24 cellular contexts compared by ENCODE assay signal in genomic region chr21:30116474-30116873, GRCh38. TPM values are rescaled to one million over a fixed set of nuclear protein-coding genes. Genes with fewer than 3 reads are reported as not detected.
DNase-seq lines count a peak whose midpoint lies in the region; ATAC-seq, FAIRE-seq and TF ChIP-seq lines count a peak whose summit lies in the region.
"Had no signal": no experiment of that assay in that cellular context is flagged by ENCODE, and none has a peak within 500 bp of the region (broad histone marks: within the 10 kb centered on the region; RNA-seq: fewer than 3 reads in every experiment).

No MANE protein-coding gene starts in this region.

- ATAC-seq in HepG2 = no peak
- no peak for ATAC-seq in right lobe of liver
- peak; percentile 52 for ATAC-seq in esophagus mucosa
- ATAC-seq: GM23338 had no signal

- in situ Hi-C loops in HepG2 (cut with HindIII; ENCODE audit: extremely low pct_ligation_motif_present, low pct_unique_long_range_greater_than_20kb) = no loop called here

- TF ChIP-seq RAD21 in HepG2 (CRISPR knock-in tag; IDR thresholded peaks at IDR 0.05) = no peak

- TF ChIP-seq POLR2A in HepG2 (IDR thresholded peaks at IDR 0.05; ENCODE audit: insufficient read depth in 1 of 2, low read depth in 2 of 2, low read length in 2 of 2) = no peak
- TF ChIP-seq POLR2A in right lobe of liver (IDR thresholded peaks at IDR 0.05) = no peak

- POLR2A ChIA-PET in HepG2 (lab: Yijun Ruan, JAX) = no interaction called here

- no peak overlapping the region for H3K9ac ChIP-seq in HepG2 (ENCODE audit: insufficient read depth, low read depth, low read length)

- H3K4me2 ChIP-seq in HepG2 (ENCODE audit: low read depth, low read length) = no peak overlapping the region
- H3K4me2 ChIP-seq: GM23338 had no signal

- H3K36me3 ChIP-seq in HepG2 (replicated peaks in 1 of 2; ENCODE audit: control insufficient read depth in 1 of 2, insufficient read depth in 2 of 2, low read length in 2 of 2) (no peaks in the 10 kb centered on the region), right lobe of liver (no peaks in the 10 kb centered on the region), bronchial epithelial cell (ENCODE audit: control insufficient read depth, insufficient read depth, low read length) (no peaks in the 10 kb centered on the region)
- H3K36me3 ChIP-seq: HAP-1 had no signal

- H3K4me1 ChIP-seq in HepG2 (ENCODE audit: insufficient read depth, low read length) (no peaks in the 10 kb centered on the region), right lobe of liver (no peaks in the 10 kb centered on the region)
- H3K4me1 ChIP-seq: HAP-1 had no signal

- TF ChIP-seq EP300 in HepG2 (IDR thresholded peaks at IDR 0.05; ENCODE audit: low read depth in 2 of 2, low read length in 2 of 2) (no peak), HepG2 (CRISPR knock-in tag; IDR thresholded peaks at IDR 0.05; ENCODE audit: borderline replicate concordance) (no peak)

- no TSS peak for BruUV-seq in HepG2 (replicated peaks; lab: Mats Ljungman, UMichigan)

- FAIRE-seq in HepG2 (lab: Jason Lieb, UNC) = no peak
- FAIRE-seq in bronchial epithelial cell (lab: Jason Lieb, UNC) = no peak
- FAIRE-seq: GM12891, GM18507, H54 had no signal

- intact Hi-C loops in HepG2 (cut with micrococcal nuclease; ENCODE audit: unreplicated experiment) (no loop called here), right lobe of liver (cut with DNase I) (no loop called here)

- H3K4me3 ChIP-seq in HepG2 (replicated peaks in 1 of 3; ENCODE audit: insufficient read depth in 1 of 3, low read depth in 2 of 3, low read length in 3 of 3) (no peak overlapping the region), right lobe of liver (no peak overlapping the region), bronchial epithelial cell (ENCODE audit: low read depth, low read length) (no peak overlapping the region)
- H3K4me3 ChIP-seq: GM23338, HAP-1 had no signal

- CTCF ChIA-PET in HepG2 (lab: Yijun Ruan, JAX; ENCODE audit: low intra/inter-chr PET ratio, low total read pairs) = no interaction called here

- TF ChIP-seq CTCF in HepG2 (CRISPR knock-in tag; IDR thresholded peaks at IDR 0.05) (no peak), right lobe of liver (IDR thresholded peaks at IDR 0.05) (no peak), bronchial epithelial cell (IDR thresholded peaks at IDR 0.05; ENCODE audit: insufficient read depth, low read length, severe bottlenecking) (no peak)

- H3K9me3 ChIP-seq in HepG2 (ENCODE audit: low read length) (peaks cover 93% of the 10 kb centered on the region), right lobe of liver (no peaks in the 10 kb centered on the region)
- H3K9me3 ChIP-seq: HAP-1 had no signal

- H3K79me2 ChIP-seq in HepG2 (ENCODE audit: insufficient read depth, low read length) = no peaks in the 10 kb centered on the region

- 3% methylated on average over 3 of the region's 3 CpGs for WGBS in HepG2 (ENCODE audit: low lambda C conversion rate)
- WGBS in right lobe of liver (ENCODE audit: insufficient coverage, low coverage, low lambda C conversion rate, missing lambda C conversion rate) = 45% methylated on average over 3 of the region's 3 CpGs

- no peak for DNase-seq in HepG2 (ENCODE audit: low spot score)
- DNase-seq in right lobe of liver = no peak
- DNase-seq in bronchial epithelial cell (ENCODE audit: low read depth) = peak; percentile 20
- DNase-seq in activated effector memory CD4-positive, alpha-beta T cell treated with Interleukin-2 at 50 U/mL for 16 hours = no peak
- no peak for DNase-seq in NCI-H146 (lab: John Stamatoyannopoulos, UW)
- DNase-seq: 8988T; C1 segment of cervical spinal cord; Calu3; CD4-positive, alpha-beta memory T cell; COR-L47; DMS53; DMS79 treated with DMSO at 0.1 percent for 48 hours; GF-D8; HFFc6 had no signal

- H2AFZ ChIP-seq in HepG2 (ENCODE audit: low read length) = no peak overlapping the region
- H2AFZ ChIP-seq: GM23338 had no signal

- no peaks in the 10 kb centered on the region for H4K20me1 ChIP-seq in HepG2 (ENCODE audit: insufficient read depth, low read length)

- H3K27me3 ChIP-seq in HepG2 (ENCODE audit: control insufficient read depth in 1 of 2, insufficient read depth in 2 of 2, low read length in 2 of 2) = no peaks in the 10 kb centered on the region
- H3K27me3 ChIP-seq in right lobe of liver = no peaks in the 10 kb centered on the region
- no peaks in the 10 kb centered on the region for H3K27me3 ChIP-seq in bronchial epithelial cell (ENCODE audit: control insufficient read depth, insufficient read depth, low read length)

- H3K27ac ChIP-seq in HepG2 (ENCODE audit: extremely low read length, insufficient read depth, low read length) (no peak overlapping the region), right lobe of liver (no peak overlapping the region)

TF ChIP-seq in HepG2, 621 proteins besides CTCF, POLR2A, EP300 and RAD21:
- peak; percentile 96 for TF ChIP-seq MAFF (IDR thresholded peaks at IDR 0.05; ENCODE audit: low read depth, low read length)
- TF ChIP-seq MAFK (conservative IDR thresholded peaks at IDR 0.05 in 1 of 2, IDR thresholded peaks at IDR 0.05 in 1 of 2; ENCODE audit: low read length in 2 of 2) = peak; percentile 93 to 97
- TF ChIP-seq HES4 (CRISPR knock-in tag; IDR thresholded peaks at IDR 0.05; ENCODE audit: borderline replicate concordance) = no peak
- TF ChIP-seq ATF4 (CRISPR knock-in tag; IDR thresholded peaks at IDR 0.05) = no peak
- no peak for TF ChIP-seq RXRA (CRISPR knock-in tag; IDR thresholded peaks at IDR 0.05)
- no peak for TF ChIP-seq ZBTB7A (CRISPR knock-in tag; IDR thresholded peaks at IDR 0.05)
- TF ChIP-seq, protein P1, sequence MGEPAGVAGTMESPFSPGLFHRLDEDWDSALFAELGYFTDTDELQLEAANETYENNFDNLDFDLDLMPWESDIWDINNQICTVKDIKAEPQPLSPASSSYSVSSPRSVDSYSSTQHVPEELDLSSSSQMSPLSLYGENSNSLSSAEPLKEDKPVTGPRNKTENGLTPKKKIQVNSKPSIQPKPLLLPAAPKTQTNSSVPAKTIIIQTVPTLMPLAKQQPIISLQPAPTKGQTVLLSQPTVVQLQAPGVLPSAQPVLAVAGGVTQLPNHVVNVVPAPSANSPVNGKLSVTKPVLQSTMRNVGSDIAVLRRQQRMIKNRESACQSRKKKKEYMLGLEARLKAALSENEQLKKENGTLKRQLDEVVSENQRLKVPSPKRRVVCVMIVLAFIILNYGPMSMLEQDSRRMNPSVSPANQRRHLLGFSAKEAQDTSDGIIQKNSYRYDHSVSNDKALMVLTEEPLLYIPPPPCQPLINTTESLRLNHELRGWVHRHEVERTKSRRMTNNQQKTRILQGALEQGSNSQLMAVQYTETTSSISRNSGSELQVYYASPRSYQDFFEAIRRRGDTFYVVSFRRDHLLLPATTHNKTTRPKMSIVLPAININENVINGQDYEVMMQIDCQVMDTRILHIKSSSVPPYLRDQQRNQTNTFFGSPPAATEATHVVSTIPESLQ (CRISPR knock-in tag; conservative IDR thresholded peaks at IDR 0.05) = no peak

RNA-seq across cellular contexts. Expression of gene CLDN17, which starts 50.1 kb away (rescaled TPM):
- total RNA-seq in HepG2 (2016; rRNA removed; fragmentation: Illumina TruSeq; extraction: Trizol) (not detected in 2 replicates), right lobe of liver (not detected), bronchial epithelial cell (2.3 TPM in 1 of 2 replicates, not detected in the other), esophagus mucosa (1.8 TPM)
- not detected in 2 replicates for total RNA-seq in HepG2 (2016; cell fraction: cytosol; rRNA removed; fragmentation: Illumina TruSeq; extraction: Trizol; ENCODE audit: low read depth)
- total RNA-seq in HepG2 (2016; cell fraction: insoluble cytoplasmic fraction; rRNA removed; fragmentation: Illumina TruSeq; extraction: Trizol) = not detected in 2 replicates
- not detected in 2 replicates for total RNA-seq in HepG2 (2016; cell fraction: membrane; rRNA removed; fragmentation: Illumina TruSeq; extraction: Trizol)
- not detected in 2 replicates for total RNA-seq in HepG2 (2016; cell fraction: nucleus; rRNA removed; fragmentation: Illumina TruSeq; extraction: Trizol)
- polyA plus RNA-seq in HepG2 (2011; rRNA removed) = not detected in 2 replicates
- not detected in 2 replicates for polyA plus RNA-seq in HepG2 (2011; cell fraction: cytosol; rRNA removed)
- not detected in 2 replicates for polyA plus RNA-seq in HepG2 (2011; cell fraction: nucleus; rRNA removed)
- polyA plus RNA-seq in HepG2 (2012) = not detected in 2 replicates
- polyA plus RNA-seq in HepG2 (2016; cell fraction: cytosol; fragmentation: Illumina TruSeq; extraction: Trizol; ENCODE audit: low read depth) = not detected in 2 replicates
- not detected in 2 replicates for polyA plus RNA-seq in HepG2 (2016; cell fraction: insoluble cytoplasmic fraction; fragmentation: Illumina TruSeq; extraction: Trizol; ENCODE audit: low read depth)
- polyA plus RNA-seq in HepG2 (2016; cell fraction: membrane; fragmentation: Illumina TruSeq; extraction: Trizol; ENCODE audit: low read depth) = not detected in 2 replicates
- not detected in 2 replicates for polyA plus RNA-seq in HepG2 (2016; cell fraction: nucleus; fragmentation: Illumina TruSeq; extraction: Trizol; ENCODE audit: insufficient read depth, low read depth)
- not detected in 2 replicates for polyA minus RNA-seq in HepG2 (2011; rRNA and poly(A)+ RNA removed; ENCODE audit: low replicate concordance)
- polyA minus RNA-seq in HepG2 (2011; cell fraction: cytosol; rRNA and poly(A)+ RNA removed) = not detected in 2 replicates
- not detected in 2 replicates for polyA minus RNA-seq in HepG2 (2011; cell fraction: nucleus; rRNA and poly(A)+ RNA removed)
- total RNA-seq: A673; Calu3; CD4-positive, alpha-beta memory T cell; Daoy; G401; GM23338; HFFc6 had no signal
- polyA plus RNA-seq: BJ; CD4-positive, alpha-beta memory T cell; GM23338 had no signal
